ENCODE assay signal across 18 cellular contexts in genomic region chr11:27907534-27907933, GRCh38.
"Had no signal": no experiment of that assay in that cellular context is flagged by ENCODE, and none has a peak within 500 bp of the region (broad histone marks: within the 10 kb centered on the region; RNA-seq: fewer than 3 reads in every experiment).

No MANE protein-coding gene starts in this region.

- H3K4me1 Mint-ChIP-seq: central memory CD8-positive, alpha-beta T cell; stimulated activated memory B cell treated with anti-CD40 and anti-IgM and Interleukin-4, amounts not matched to agents 10 μg/mL and 1 μg/mL and 100 μg/mL, for 72 hours had no signal

- H3K9me3 ChIP-seq: ascending aorta, left ventricle myocardium inferior, spleen, testis had no signal

- H3K4me3 Mint-ChIP-seq: activated T-cell treated with anti-CD3 and anti-CD28 coated beads, Interleukin-2, amount 50 U/mL, for 72 hours; central memory CD8-positive, alpha-beta T cell; stimulated activated memory B cell treated with anti-CD40 and anti-IgM and Interleukin-4, amounts not matched to agents 10 μg/mL and 1 μg/mL and 100 μg/mL, for 72 hours had no signal

- H3K4me1 ChIP-seq: ascending aorta, left ventricle myocardium inferior, spleen, testis had no signal

- H3K27ac Mint-ChIP-seq: activated T-cell treated with anti-CD3 and anti-CD28 coated beads, Interleukin-2, amount 50 U/mL, for 72 hours; stimulated activated memory B cell treated with anti-CD40 and anti-IgM and Interleukin-4, amounts not matched to agents 10 μg/mL and 1 μg/mL and 100 μg/mL, for 72 hours had no signal

- ATAC-seq: activated CD4-positive, CD25-positive, alpha-beta regulatory T cell treated with anti-CD3 and anti-CD28 coated beads, Interleukin-2, amount 50 U/mL, for 24 hours; activated T-cell treated with anti-CD3 and anti-CD28 coated beads, Interleukin-2, amount 50 U/mL, for 72 hours; stimulated activated memory B cell treated with anti-CD40 and anti-IgM and Interleukin-4, amounts not matched to agents 10 μg/mL and 1 μg/mL and 100 μg/mL, for 72 hours had no signal

- DNase-seq: activated effector memory CD4-positive, alpha-beta T cell treated with anti-CD3 and anti-CD28 coated beads, Interleukin-2, amount 50 U/mL, for 16 hours; activated naive CD4-positive, alpha-beta T cell treated with anti-CD3 and anti-CD28 coated beads, Interleukin-2, amount 50 U/mL, for 16 hours; activated T-cell treated with anti-CD3 and anti-CD28 coated beads, Interleukin-2, amount 50 U/mL, for 72 hours; foreskin melanocyte; kidney glomerular epithelial cell; left ventricle myocardium inferior; mammary epithelial cell; occipital lobe; posterior cingulate gyrus; spleen; stimulated activated CD4-positive, alpha-beta T cell treated with anti-CD3 and anti-CD28 coated beads, Interleukin-4, amount 100 ng/mL, for 4 hours; T-helper 9 cell; testis had no signal

- H3K27me3 Mint-ChIP-seq: central memory CD8-positive, alpha-beta T cell; stimulated activated memory B cell treated with anti-CD40 and anti-IgM and Interleukin-4, amounts not matched to agents 10 μg/mL and 1 μg/mL and 100 μg/mL, for 72 hours had no signal

- H3K36me3 Mint-ChIP-seq: stimulated activated memory B cell treated with anti-CD40 and anti-IgM and Interleukin-4, amounts not matched to agents 10 μg/mL and 1 μg/mL and 100 μg/mL, for 72 hours had no signal

- H3K27me3 ChIP-seq: ascending aorta, spleen, testis had no signal

- H3K4me3 ChIP-seq: ascending aorta, coronary artery, left ventricle myocardium inferior, spleen, testis had no signal

- H3K27ac ChIP-seq: ascending aorta, coronary artery, left ventricle myocardium inferior, spleen, testis had no signal

- H3K36me3 ChIP-seq: ascending aorta, left ventricle myocardium inferior, spleen had no signal
